In the genomic region with DNA sequence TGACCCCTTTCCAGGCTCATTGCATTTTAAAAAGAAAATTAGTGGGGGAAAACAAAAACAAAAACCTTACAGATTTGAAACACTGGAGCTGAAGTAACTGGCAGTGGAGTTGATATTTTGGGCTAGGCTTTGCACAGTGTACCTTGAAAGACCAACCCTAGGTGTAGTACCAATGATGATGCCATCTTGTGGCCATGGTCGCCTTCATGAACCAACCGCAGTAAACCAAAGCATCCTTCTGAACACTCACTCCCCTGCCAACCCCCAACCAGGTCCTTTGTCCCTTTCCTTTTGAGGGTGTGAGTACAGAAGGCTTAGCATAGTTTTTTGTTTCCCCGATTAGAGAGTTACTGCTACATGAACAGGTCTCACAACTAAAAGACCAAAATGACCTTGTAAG, we compare ENCODE assay signal across 16 cellular contexts. TPM values are rescaled to one million over a fixed set of nuclear protein-coding genes. Genes with fewer than 3 reads are reported as not detected.
DNase-seq lines count a peak whose midpoint lies in the region; ATAC-seq and TF ChIP-seq lines count a peak whose summit lies in the region.
"Had no signal": no experiment of that assay in that cellular context is flagged by ENCODE, and none has a peak within 500 bp of the region (broad histone marks: within the 10 kb centered on the region; RNA-seq: fewer than 3 reads in every experiment).

No MANE protein-coding gene starts in this region.

- no peaks in the 10 kb centered on the region for H3K9me2 ChIP-seq in OCI-LY7 (ENCODE audit: insufficient read depth, low read length)

- ATAC-seq in foreskin keratinocyte (peak; percentile 35), HG03432 (IDR thresholded peaks at IDR 0.05; ENCODE audit: unreplicated experiment) (no peak)

- H3K36me3 ChIP-seq in BE2C (no peaks in the 10 kb centered on the region), OCI-LY7 (ENCODE audit: insufficient read depth, low read length) (peaks cover 28% of the 10 kb centered on the region)
- H3K36me3 ChIP-seq: SJCRH30, spleen, uterus had no signal

- no peak overlapping the region for H2AFZ ChIP-seq in OCI-LY7 (ENCODE audit: low read length)

- H3K4me3 ChIP-seq in BE2C (ENCODE audit: low read depth, low read length) (no peak overlapping the region), OCI-LY7 (ENCODE audit: low read depth, low read length, poor library complexity, severe bottlenecking) (no peak overlapping the region)
- H3K4me3 ChIP-seq: SJCRH30, spleen, uterus had no signal

- no peak overlapping the region for H3K27ac ChIP-seq in OCI-LY7 (ENCODE audit: low read depth, low read length, poor library complexity, severe bottlenecking)
- H3K27ac ChIP-seq in foreskin keratinocyte: no peak overlapping the region
- no peak overlapping the region for H3K27ac ChIP-seq in substantia nigra (ENCODE audit: low read depth, low read length, poor library complexity, severe bottlenecking)
- H3K27ac ChIP-seq: SJCRH30, spleen, uterus had no signal

- POLR2A ChIA-PET in OCI-LY7 (lab: Charles Lee): interaction anchor here (0.6 kb wide), 1 partner anchor 750 kb away, joined by 4 read pairs; no protein-coding TSS in a partner anchor

- no peaks in the 10 kb centered on the region for H3K79me2 ChIP-seq in OCI-LY7 (ENCODE audit: insufficient read depth, low read depth, low read length)

- no peaks in the 10 kb centered on the region for H3K9me3 ChIP-seq in BE2C
- no peaks in the 10 kb centered on the region for H3K9me3 ChIP-seq in OCI-LY7 (ENCODE audit: low read length)
- H3K9me3 ChIP-seq: SJCRH30, spleen, uterus had no signal

- no peak for DNase-seq in BE2C
- peak; percentile 18 for DNase-seq in OCI-LY7 (ENCODE audit: low spot score)
- no peak for DNase-seq in foreskin keratinocyte
- DNase-seq in AG08395 (ENCODE audit: low spot score): no peak
- DNase-seq in substantia nigra (lab: John Stamatoyannopoulos, UW): no peak
- DNase-seq: activated effector memory CD4-positive, alpha-beta T cell treated with anti-CD3 and anti-CD28 coated beads, Interleukin-2, amount 50 U/mL, for 16 hours; anterior cingulate cortex; naive thymus-derived CD8-positive, alpha-beta T cell; NCI-H1694 treated with DMSO at 0.1 percent for 48 hours; NCI-H774; SJCRH30; spleen; uterus had no signal

- intact Hi-C loops in OCI-LY7 (cut with micrococcal nuclease; ENCODE audit: unreplicated experiment): no loop called here

- H4K20me1 ChIP-seq in OCI-LY7 (ENCODE audit: insufficient read depth, low read length): no peaks in the 10 kb centered on the region

- BruUV-seq in OCI-LY7 (replicated peaks; lab: Mats Ljungman, UMichigan): no TSS peak

- CTCF ChIA-PET in OCI-LY7 (lab: Charles Lee; ENCODE audit: unreplicated experiment): no interaction called here

- H3K4me1 ChIP-seq in BE2C (no peaks in the 10 kb centered on the region), OCI-LY7 (ENCODE audit: insufficient read depth, low read length, poor library complexity, severe bottlenecking) (no peaks in the 10 kb centered on the region), foreskin keratinocyte (no peaks in the 10 kb centered on the region)
- H3K4me1 ChIP-seq: SJCRH30, uterus had no signal

- H3K4me2 ChIP-seq in OCI-LY7 (ENCODE audit: low read length): no peak overlapping the region

- TF ChIP-seq CTCF in BE2C (IDR thresholded peaks at IDR 0.05; ENCODE audit: low read depth, low read length): peak; percentile 30
- TF ChIP-seq CTCF in GM12872 (IDR thresholded peaks at IDR 0.05; ENCODE audit: insufficient read depth, low read depth, low read length): 0 out of 3 replicates have a peak, but pooled peaks have one; percentile 18
- TF ChIP-seq CTCF in OCI-LY7 (conservative IDR thresholded peaks at IDR 0.05; ENCODE audit: low read length): peak; percentile 55
- peak; percentile 22 for TF ChIP-seq CTCF in foreskin keratinocyte (conservative IDR thresholded peaks at IDR 0.05)

- no peaks in the 10 kb centered on the region for H3K27me3 ChIP-seq in BE2C
- no peaks in the 10 kb centered on the region for H3K27me3 ChIP-seq in foreskin keratinocyte
- H3K27me3 ChIP-seq: SJCRH30, spleen, uterus had no signal

RNA-seq across cellular contexts. Expression of a gene that starts 5.9 kb away (rescaled TPM):
- polyA plus RNA-seq in BE2C (2012; ENCODE audit: insufficient read depth, insufficient read length, low read depth): 1.1 TPM
- not detected in 2 replicates for total RNA-seq in OCI-LY7 (2014; rRNA removed; shearing (Covaris generic))
- not detected in 2 replicates for total RNA-seq in OCI-LY7 (2022)
- total RNA-seq in foreskin keratinocyte: not detected in 2 replicates
- not detected in 2 replicates for polyA plus RNA-seq in foreskin keratinocyte
- total RNA-seq: lower leg skin; naive thymus-derived CD8-positive, alpha-beta T cell; SJCRH30 had no signal
- polyA plus RNA-seq: naive thymus-derived CD8-positive, alpha-beta T cell had no signal

RNA-seq across cellular contexts. Expression of a gene that starts 25.7 kb away (rescaled TPM):
- 101 TPM for polyA plus RNA-seq in BE2C (2012; ENCODE audit: insufficient read depth, insufficient read length, low read depth)
- 33.0 and 37.2 TPM in 2 replicates for total RNA-seq in OCI-LY7 (2014; rRNA removed; shearing (Covaris generic))
- total RNA-seq in OCI-LY7 (2022) (60.3 and 60.6 TPM in 2 replicates), foreskin keratinocyte (41.6 and 45.7 TPM in 2 replicates)
- polyA plus RNA-seq in foreskin keratinocyte: 57.4 and 63.0 TPM in 2 replicates

RNA-seq across cellular contexts. Expression of a gene that starts 25.9 kb away (rescaled TPM):
- polyA plus RNA-seq in BE2C (2012; ENCODE audit: insufficient read depth, insufficient read length, low read depth): 8.6 TPM
- 20.5 and 20.8 TPM in 2 replicates for total RNA-seq in OCI-LY7 (2014; rRNA removed; shearing (Covaris generic))
- 40.9 and 41.7 TPM in 2 replicates for total RNA-seq in OCI-LY7 (2022)
- 20.5 and 22.8 TPM in 2 replicates for total RNA-seq in foreskin keratinocyte
- polyA plus RNA-seq in foreskin keratinocyte: 6.2 and 7.4 TPM in 2 replicates
